ENCODE assay signal across 8 cellular contexts in genomic region chr10:95906675-95907453, GRCh38. TPM values are rescaled to one million over a fixed set of nuclear protein-coding genes. Genes with fewer than 3 reads are reported as not detected.
DNase-seq lines count a peak whose midpoint lies in the region; ATAC-seq, FAIRE-seq and TF ChIP-seq lines count a peak whose summit lies in the region.

No MANE protein-coding gene starts in this region.

- CTCF ChIA-PET in IMR-90 (lab: Yijun Ruan, JAX): interaction anchor here (0.5 to 2.1 kb wide), 9 partner anchors 11 to 1166 kb away, joined by 3 to 8 read pairs (median 4); partner anchors contain the start of gene TCTN3

- TF ChIP-seq CTCF in DOHH2 (IDR thresholded peaks at IDR 0.05; ENCODE audit: low read depth, low read length, poor library complexity, severe bottlenecking): no peak
- 0 out of 2 replicates have a peak, but pooled peaks have one; percentile 8 for TF ChIP-seq CTCF in IMR-90 (conservative IDR thresholded peaks at IDR 0.05; ENCODE audit: low read depth, low read length)
- TF ChIP-seq CTCF in breast epithelium (IDR thresholded peaks at IDR 0.05): no peak

- H3K27me3 ChIP-seq in DOHH2 (ENCODE audit: control insufficient read depth, low read length) (peaks cover 3% of the 10 kb centered on the region), IMR-90 (ENCODE audit: control insufficient read depth, insufficient read depth, low read length) (no peaks in the 10 kb centered on the region), breast epithelium (no peaks in the 10 kb centered on the region), small intestine (ENCODE audit: control insufficient read depth in 2 of 2, insufficient read depth in 2 of 2, low read length in 2 of 2) (no peaks in the 10 kb centered on the region)

- H3K9me3 ChIP-seq in DOHH2 (ENCODE audit: control insufficient read depth, insufficient read depth, low read length) (no peaks in the 10 kb centered on the region), IMR-90 (ENCODE audit: control insufficient read depth, insufficient read depth, low read length) (no peaks in the 10 kb centered on the region), breast epithelium (no peaks in the 10 kb centered on the region), small intestine (ENCODE audit: control insufficient read depth, low read depth) (no peaks in the 10 kb centered on the region)

- no peak overlapping the region for H4K5ac ChIP-seq in IMR-90 (ENCODE audit: low read depth, low read length)

- no peak overlapping the region for H4K91ac ChIP-seq in IMR-90 (ENCODE audit: insufficient read depth, low read depth, low read length)

- in situ Hi-C loops in IMR-90 (cut with MboI; ENCODE audit: low sequenced_read_pairs): no loop called here

- H3K27me3 Mint-ChIP-seq in immature natural killer cell (ENCODE audit: low read depth in 3 of 3): peaks cover 0 to 2% (median 0%) of the 10 kb centered on the region in 3 donors

- TF ChIP-seq POLR2A in IMR-90 (IDR thresholded peaks at IDR 0.05; ENCODE audit: low read depth, low read length) (no peak), breast epithelium (IDR thresholded peaks at IDR 0.05) (no peak)

- peaks cover 17% of the 10 kb centered on the region for H3K36me3 ChIP-seq in DOHH2 (ENCODE audit: control insufficient read depth, low read length)
- peaks cover 2% of the 10 kb centered on the region; the same call in 1 of the 2 replicates for H3K36me3 ChIP-seq in IMR-90 (ENCODE audit: control insufficient read depth, insufficient read depth, low read length)
- no peaks in the 10 kb centered on the region for H3K36me3 ChIP-seq in breast epithelium
- H3K36me3 ChIP-seq in small intestine (ENCODE audit: control insufficient read depth in 2 of 2, insufficient read depth in 2 of 2, low read length in 2 of 2): no peaks in the 10 kb centered on the region

- H3K27ac Mint-ChIP-seq in immature natural killer cell: peak overlapping the region; percentile 36 to 81 (median 67)

- peak overlapping the region; percentile 82 for H3K9ac ChIP-seq in IMR-90 (ENCODE audit: low read depth, low read length)

- H3K14ac ChIP-seq in IMR-90 (replicated peaks; ENCODE audit: low read depth, low read length): peak overlapping the region; percentile 54; the same call in 1 of the 2 replicates

- peak overlapping the region; percentile 89 for H2AK9ac ChIP-seq in IMR-90 (replicated peaks; ENCODE audit: low read depth, low read length, poor library complexity)

- no peaks in the 10 kb centered on the region for H3K9me2 ChIP-seq in DOHH2 (replicated peaks; ENCODE audit: control insufficient read depth, low read length)

- H3K4me3 Mint-ChIP-seq in immature natural killer cell: peak overlapping the region; percentile 85 to 95 (median 91)

- 0% methylated on average over 9 of the region's 22 CpGs; no CpG with 5 or more reads in 1 of the 2 experiments for WGBS in IMR-90 (ENCODE audit: extremely low coverage in 2 of 2, insufficient read length in 1 of 2), 2 experiments
- WGBS in small intestine, 3 donors: 8 to 13% (median 11%) methylated on average over 22 of the region's 22 CpGs

- no peak overlapping the region for H2BK15ac ChIP-seq in IMR-90 (ENCODE audit: low read depth, low read length)

- peak; percentile 67 for DNase-seq in IMR-90
- peak in 3 of 5 donors; percentile 2 to 25 (median 5) for DNase-seq in T-helper 1 cell
- peak in 1 of 2 donors; percentile 54 for DNase-seq in breast epithelium (ENCODE audit: low spot score in 2 of 2)
- peak in 1 of 3 donors; percentile 2 for DNase-seq in immature natural killer cell
- peak; percentile 54 for DNase-seq in small intestine
- DNase-seq in NCI-H2081 treated with DMSO at 0.1 percent for 48 hours (lab: John Stamatoyannopoulos, UW): no peak

- no TSS peak for BruUV-seq in IMR-90 (replicated peaks; lab: Mats Ljungman, UMichigan)

- POLR2A ChIA-PET in IMR-90 (lab: Charles Lee; ENCODE audit: unreplicated experiment): no interaction called here

- H3K79me2 ChIP-seq in DOHH2 (ENCODE audit: control insufficient read depth, low read length): peaks cover 3% of the 10 kb centered on the region; the same call in 1 of the 2 replicates

- H3K9me1 ChIP-seq in IMR-90 (ENCODE audit: insufficient read depth, low read length): no peaks in the 10 kb centered on the region

- no peak overlapping the region for H3K4ac ChIP-seq in IMR-90 (ENCODE audit: low read depth, low read length)

- H3K79me1 ChIP-seq in IMR-90 (ENCODE audit: low read depth in 1 of 2, low read length in 2 of 2): peaks cover 0 to 6% of the 10 kb centered on the region in 2 experiments; a peak in 1 of 4 replicates

- no peak overlapping the region for H3K18ac ChIP-seq in IMR-90 (ENCODE audit: low read depth, low read length)

- H4K20me1 ChIP-seq in DOHH2 (ENCODE audit: control insufficient read depth, insufficient read depth, low read depth, low read length) (no peaks in the 10 kb centered on the region), IMR-90 (ENCODE audit: insufficient read depth, low read length) (no peaks in the 10 kb centered on the region)

- no peaks in the 10 kb centered on the region for H3K9me3 Mint-ChIP-seq in immature natural killer cell

- H3K27ac ChIP-seq in DOHH2 (ENCODE audit: low read depth, low read length): 0 out of 2 replicates have a peak overlapping the region, but pooled peaks have one; percentile 19
- peak overlapping the region; percentile 79; the same call in 1 of the 2 replicates for H3K27ac ChIP-seq in IMR-90 (ENCODE audit: insufficient read depth, low read length)
- peak overlapping the region; percentile 64 to 82 for H3K27ac ChIP-seq in breast epithelium
- H3K27ac ChIP-seq in small intestine (ENCODE audit: low read depth in 1 of 2, low read length in 1 of 2): peak overlapping the region in 1 of 2 donors; percentile 81

- intact Hi-C loops in IMR-90 (cut with micrococcal nuclease): loop anchor here (1.0 to 2.0 kb wide), 3 partner anchors 76 to 213 kb away; partner anchors contain the start of gene CCNJ
- intact Hi-C loops in breast epithelium (cut with DNase I; ENCODE audit: low total_unique reads): no loop called here

- H3K23ac ChIP-seq in IMR-90 (ENCODE audit: low read depth, low read length): peak overlapping the region; percentile 82; the same call in 1 of the 2 replicates

- H2BK5ac ChIP-seq in IMR-90 (ENCODE audit: low read depth, low read length, poor library complexity, severe bottlenecking): peak overlapping the region; percentile 69

- H3K4me2 ChIP-seq in DOHH2 (ENCODE audit: low read length): peak overlapping the region; percentile 82
- H3K4me2 ChIP-seq in IMR-90 (ENCODE audit: low read depth, low read length): peak overlapping the region; percentile 83

- peaks cover 0 to 3% (median 0%) of the 10 kb centered on the region in 3 donors for H3K36me3 Mint-ChIP-seq in immature natural killer cell

- no peak for FAIRE-seq in small intestine (lab: Jason Lieb, UNC)

- peak overlapping the region; percentile 91 for H3K4me3 ChIP-seq in DOHH2 (ENCODE audit: low read length)
- H3K4me3 ChIP-seq in IMR-90 (ENCODE audit: insufficient read depth, low read depth, low read length): peak overlapping the region; percentile 85
- H3K4me3 ChIP-seq in breast epithelium: peak overlapping the region; percentile 73 to 79 (median 77)
- peak overlapping the region; percentile 62 to 64 for H3K4me3 ChIP-seq in small intestine (ENCODE audit: low read depth in 1 of 2, low read length in 2 of 2)

- H3F3A ChIP-seq in DOHH2 (ENCODE audit: control insufficient read depth, insufficient read depth): no peaks in the 10 kb centered on the region

- peak overlapping the region; percentile 100 for H2AFZ ChIP-seq in IMR-90 (replicated peaks; ENCODE audit: low read length, poor library complexity)

- H2BK20ac ChIP-seq in IMR-90 (ENCODE audit: low read depth, low read length): no peak overlapping the region

- peak; percentile 27 for TF ChIP-seq RAD21 in IMR-90 (IDR thresholded peaks at IDR 0.05; ENCODE audit: low read length)

- dilution Hi-C loops in IMR-90 (cut with HindIII; ENCODE audit: low sequenced_read_pairs, unreplicated experiment): no loop called here

- H3K56ac ChIP-seq in IMR-90 (ENCODE audit: extremely low read depth, insufficient read depth, low read length): peak overlapping the region; percentile 79; the same call in 1 of the 2 replicates

- peaks cover 12 to 22% of the 10 kb centered on the region in 2 donors for H3K4me1 Mint-ChIP-seq in immature natural killer cell

- no peak overlapping the region for H2AK5ac ChIP-seq in IMR-90 (ENCODE audit: low read depth, low read length)

- no peak overlapping the region for H2BK120ac ChIP-seq in IMR-90 (ENCODE audit: low read depth, low read length)

- H3K4me1 ChIP-seq in DOHH2 (ENCODE audit: control insufficient read depth, low read length): peaks cover 28% of the 10 kb centered on the region
- no peaks in the 10 kb centered on the region for H3K4me1 ChIP-seq in IMR-90 (ENCODE audit: control insufficient read depth, insufficient read depth, low read length)
- peaks cover 0 to 4% of the 10 kb centered on the region in 2 donors for H3K4me1 ChIP-seq in breast epithelium
- no peaks in the 10 kb centered on the region for H3K4me1 ChIP-seq in small intestine (ENCODE audit: control insufficient read depth in 2 of 2, insufficient read depth in 1 of 2, low read depth in 1 of 2, low read length in 1 of 2)

- peak; percentile 36 for ATAC-seq in GM21526 (IDR thresholded peaks at IDR 0.05; ENCODE audit: low FRiP score, unreplicated experiment)
- ATAC-seq in IMR-90 (ENCODE audit: low read depth): peak; percentile 67

- H4K8ac ChIP-seq in IMR-90 (ENCODE audit: low read depth in 2 of 2, low read length in 2 of 2): no peak overlapping the region; a peak in 1 of 4 replicates

TF ChIP-seq in IMR-90, 13 proteins besides CTCF, POLR2A, EP300 and RAD21:
- TF ChIP-seq RCOR1 (IDR thresholded peaks at IDR 0.05; ENCODE audit: insufficient replicate concordance, low read length) (no peak), MAFK (IDR thresholded peaks at IDR 0.05; ENCODE audit: low read depth, low read length) (peak; percentile 54; the same call in 1 of the 2 replicates), USF2 (IDR thresholded peaks at IDR 0.05; ENCODE audit: low read depth, low read length) (no peak), MAZ (IDR thresholded peaks at IDR 0.05; ENCODE audit: borderline replicate concordance, low read depth, low read length) (no peak)
TF ChIP-seq in IMR-90: peak in this region for 1.

RNA-seq across cellular contexts. Expression of gene CC2D2B, which starts 0.9 kb away (rescaled TPM):
- total RNA-seq in IMR-90 (2012; rRNA removed) (not detected in 2 replicates), breast epithelium (1 to 10 TPM in 2 of 3 donors, under 1 TPM in 1; 0.96 to 2.9 (median 2.0) TPM)
- polyA plus RNA-seq in IMR-90 (2012; rRNA removed) (not detected in 2 replicates), immature natural killer cell (under 1 TPM in 2 of 3 donors, not detected in 1; 0.17 to 0.25 TPM), small intestine (under 1 TPM in 1 of 3 donors, not detected in 2; 0.42 TPM)
- not detected in 2 replicates for polyA plus RNA-seq in IMR-90 (2012; cell fraction: cytosol; rRNA removed)
- not detected in 2 replicates for polyA plus RNA-seq in IMR-90 (2012; cell fraction: nucleus; rRNA removed; ENCODE audit: low replicate concordance)
